11 cellular contexts compared by ENCODE assay signal in the genomic region with DNA sequence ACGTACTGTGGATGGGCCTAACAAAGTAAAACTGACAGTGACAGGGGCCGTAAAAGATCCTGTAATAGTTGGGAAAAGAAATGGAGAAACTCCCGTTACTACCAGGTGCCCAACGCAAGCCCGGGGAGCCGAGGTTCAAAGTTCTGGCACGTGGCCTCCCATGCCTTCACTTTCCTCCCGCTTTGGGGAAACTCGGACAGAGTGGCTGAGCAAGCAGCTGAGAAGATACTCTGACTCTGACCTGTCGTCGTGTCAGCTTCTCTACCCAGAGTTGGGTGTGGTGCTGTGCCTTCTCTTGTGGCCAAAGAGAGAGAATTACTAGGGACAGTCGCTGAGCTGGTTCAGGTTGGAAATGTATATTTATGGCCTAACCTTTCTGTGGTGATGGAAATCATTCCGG. TPM values are rescaled to one million over a fixed set of nuclear protein-coding genes. Genes with fewer than 3 reads are reported as not detected.
DNase-seq lines count a peak whose midpoint lies in the region; ATAC-seq, FAIRE-seq and TF ChIP-seq lines count a peak whose summit lies in the region.
"Had no signal": no experiment of that assay in that cellular context is flagged by ENCODE, and none has a peak within 500 bp of the region (broad histone marks: within the 10 kb centered on the region; RNA-seq: fewer than 3 reads in every experiment).

No MANE protein-coding gene starts in this region.

- H3K27me3 Mint-ChIP-seq in activated naive CD8-positive, alpha-beta T cell treated with anti-CD3 and anti-CD28 coated beads, Interleukin-2, amount 50 U/mL, for 24 hours = peaks cover 49% of the 10 kb centered on the region

- H3K27ac ChIP-seq in HepG2 (ENCODE audit: extremely low read length, insufficient read depth, low read length) (no peak overlapping the region), right lobe of liver (no peak overlapping the region)
- H3K27ac ChIP-seq: gastroesophageal sphincter had no signal

- no peaks in the 10 kb centered on the region for H4K20me1 ChIP-seq in HepG2 (ENCODE audit: insufficient read depth, low read length)

- H3K27me3 ChIP-seq in HepG2 (ENCODE audit: control insufficient read depth in 1 of 2, insufficient read depth in 2 of 2, low read length in 2 of 2) = peaks cover 4 to 38% of the 10 kb centered on the region in 2 experiments
- H3K27me3 ChIP-seq in right lobe of liver = no peaks in the 10 kb centered on the region

- intact Hi-C loops in HepG2 (cut with micrococcal nuclease; ENCODE audit: unreplicated experiment) (no loop called here), right lobe of liver (cut with DNase I) (no loop called here), mucosa of descending colon (cut with DNase I, micrococcal nuclease) (no loop called here), posterior cingulate gyrus (cut with DNase I) (no loop called here)

- no peak overlapping the region for H3K27ac Mint-ChIP-seq in activated naive CD8-positive, alpha-beta T cell treated with anti-CD3 and anti-CD28 coated beads, Interleukin-2, amount 50 U/mL, for 24 hours

- H3K4me1 Mint-ChIP-seq in activated naive CD8-positive, alpha-beta T cell treated with anti-CD3 and anti-CD28 coated beads, Interleukin-2, amount 50 U/mL, for 24 hours = peaks cover 19% of the 10 kb centered on the region

- no peak for TF ChIP-seq EP300 in HepG2 (IDR thresholded peaks at IDR 0.05; ENCODE audit: low read depth in 2 of 2, low read length in 2 of 2)
- no peak for TF ChIP-seq EP300 in HepG2 (CRISPR knock-in tag; IDR thresholded peaks at IDR 0.05; ENCODE audit: borderline replicate concordance)

- DNase-seq in HepG2 (ENCODE audit: low spot score) = peak; percentile 5
- no peak for DNase-seq in right lobe of liver
- no peak for DNase-seq in activated naive CD8-positive, alpha-beta T cell treated with anti-CD3 and anti-CD28 coated beads, Interleukin-2, amount 50 U/mL, for 24 hours
- peak; percentile 65 to 73 (median 73) for DNase-seq in mucosa of descending colon
- DNase-seq in CD1c-positive myeloid dendritic cell (ENCODE audit: extremely low spot score) = no peak
- no peak for DNase-seq in GM19239 (ENCODE audit: insufficient read length, low spot score)
- no peak for DNase-seq in posterior cingulate gyrus
- DNase-seq: Karpas-422 had no signal

- no peaks in the 10 kb centered on the region for H3K36me3 Mint-ChIP-seq in activated naive CD8-positive, alpha-beta T cell treated with anti-CD3 and anti-CD28 coated beads, Interleukin-2, amount 50 U/mL, for 24 hours (ENCODE audit: low read depth)

- no peaks in the 10 kb centered on the region for H3K9me3 Mint-ChIP-seq in activated naive CD8-positive, alpha-beta T cell treated with anti-CD3 and anti-CD28 coated beads, Interleukin-2, amount 50 U/mL, for 24 hours

- no peak for TF ChIP-seq RAD21 in HepG2 (CRISPR knock-in tag; IDR thresholded peaks at IDR 0.05)

- FAIRE-seq in HepG2 (lab: Jason Lieb, UNC) (no peak), GM19239 (lab: Jason Lieb, UNC) (no peak)
- FAIRE-seq: D721Med had no signal

- ATAC-seq in HepG2 (peak; percentile 22; the same call in 2 of the 3 replicates), right lobe of liver (no peak), mucosa of descending colon (peak; percentile 66)
- no peak for ATAC-seq in activated naive CD8-positive, alpha-beta T cell treated with anti-CD3 and anti-CD28 coated beads, Interleukin-2, amount 50 U/mL, for 24 hours
- ATAC-seq in activated CD4-positive, CD25-positive, alpha-beta regulatory T cell treated with anti-CD3 and anti-CD28 coated beads, Interleukin-2, amount 50 U/mL, for 24 hours = no peak
- ATAC-seq: gastroesophageal sphincter had no signal

- peak overlapping the region; percentile 73 for H3K4me3 Mint-ChIP-seq in activated naive CD8-positive, alpha-beta T cell treated with anti-CD3 and anti-CD28 coated beads, Interleukin-2, amount 50 U/mL, for 24 hours

- no peaks in the 10 kb centered on the region for H3K36me3 ChIP-seq in HepG2 (replicated peaks in 1 of 2; ENCODE audit: control insufficient read depth in 1 of 2, insufficient read depth in 2 of 2, low read length in 2 of 2)
- H3K36me3 ChIP-seq in right lobe of liver = no peaks in the 10 kb centered on the region
- no peaks in the 10 kb centered on the region for H3K36me3 ChIP-seq in mucosa of descending colon (ENCODE audit: low read depth)
- H3K36me3 ChIP-seq: gastroesophageal sphincter had no signal

- H3K9ac ChIP-seq in HepG2 (ENCODE audit: insufficient read depth, low read depth, low read length) = no peak overlapping the region

- POLR2A ChIA-PET in HepG2 (lab: Yijun Ruan, JAX) = no interaction called here

- no peaks in the 10 kb centered on the region for H3K9me3 ChIP-seq in HepG2 (ENCODE audit: low read length)
- H3K9me3 ChIP-seq in right lobe of liver = no peaks in the 10 kb centered on the region
- H3K9me3 ChIP-seq in mucosa of descending colon = no peaks in the 10 kb centered on the region
- H3K9me3 ChIP-seq: gastroesophageal sphincter had no signal

- TSS peak; percentile 44 for BruUV-seq in HepG2 (replicated peaks; lab: Mats Ljungman, UMichigan)

- H3K4me3 ChIP-seq in HepG2 (replicated peaks in 1 of 3; ENCODE audit: insufficient read depth in 1 of 3, low read depth in 2 of 3, low read length in 3 of 3) (no peak overlapping the region), right lobe of liver (no peak overlapping the region), mucosa of descending colon (no peak overlapping the region)

- in situ Hi-C loops in HepG2 (cut with HindIII; ENCODE audit: extremely low pct_ligation_motif_present, low pct_unique_long_range_greater_than_20kb) = no loop called here

- peak overlapping the region; percentile 58 for H3K4me2 ChIP-seq in HepG2 (ENCODE audit: low read depth, low read length)

- no peak overlapping the region for H2AFZ ChIP-seq in HepG2 (ENCODE audit: low read length)

- TF ChIP-seq POLR2A in HepG2 (IDR thresholded peaks at IDR 0.05; ENCODE audit: insufficient read depth in 1 of 2, low read depth in 2 of 2, low read length in 2 of 2) (no peak), right lobe of liver (IDR thresholded peaks at IDR 0.05) (no peak)

- CTCF ChIA-PET in HepG2 (lab: Yijun Ruan, JAX; ENCODE audit: low intra/inter-chr PET ratio, low total read pairs) = no interaction called here

- H3K4me1 ChIP-seq in HepG2 (ENCODE audit: insufficient read depth, low read length) (peaks cover 27% of the 10 kb centered on the region), right lobe of liver (peaks cover 0 to 5% (median 0%) of the 10 kb centered on the region in 4 donors), mucosa of descending colon (ENCODE audit: low read depth) (peaks cover 20% of the 10 kb centered on the region)

- TF ChIP-seq CTCF in HepG2 (CRISPR knock-in tag; IDR thresholded peaks at IDR 0.05) = no peak
- TF ChIP-seq CTCF in right lobe of liver (IDR thresholded peaks at IDR 0.05) = no peak
- no peak for TF ChIP-seq CTCF in mucosa of descending colon (IDR thresholded peaks at IDR 0.05)

- H3K79me2 ChIP-seq in HepG2 (ENCODE audit: insufficient read depth, low read length) = no peaks in the 10 kb centered on the region

- 27% methylated on average over 13 of the region's 13 CpGs for WGBS in HepG2 (ENCODE audit: low lambda C conversion rate)
- WGBS in right lobe of liver (ENCODE audit: insufficient coverage, low coverage, low lambda C conversion rate, missing lambda C conversion rate) = 43% methylated on average over 6 of the region's 13 CpGs

RNA-seq across cellular contexts. Expression of a gene that starts 1.7 kb away (rescaled TPM):
- total RNA-seq in HepG2 (2016; rRNA removed; fragmentation: Illumina TruSeq; extraction: Trizol) (2.9 and 4.4 TPM in 2 replicates), right lobe of liver (1 to 10 TPM in 1 of 6 experiments, under 1 TPM in 5; 0.12 to 2.0 (median 0.38) TPM), mucosa of descending colon (100 to 1,000 TPM in 1 of 3 donors, 10 to 100 TPM in 2; 62.9 to 134 (median 94.9) TPM)
- total RNA-seq in HepG2 (2016; cell fraction: cytosol; rRNA removed; fragmentation: Illumina TruSeq; extraction: Trizol; ENCODE audit: low read depth) = 0.71 TPM in 2 replicates
- 1.5 and 4.8 TPM in 2 replicates for total RNA-seq in HepG2 (2016; cell fraction: insoluble cytoplasmic fraction; rRNA removed; fragmentation: Illumina TruSeq; extraction: Trizol)
- total RNA-seq in HepG2 (2016; cell fraction: membrane; rRNA removed; fragmentation: Illumina TruSeq; extraction: Trizol) = 1.5 and 1.9 TPM in 2 replicates
- total RNA-seq in HepG2 (2016; cell fraction: nucleus; rRNA removed; fragmentation: Illumina TruSeq; extraction: Trizol) = 2.9 and 4.5 TPM in 2 replicates
- polyA plus RNA-seq in HepG2 (2011; rRNA removed) = 3.2 and 3.3 TPM in 2 replicates
- polyA plus RNA-seq in HepG2 (2011; cell fraction: cytosol; rRNA removed) = 1.4 and 1.6 TPM in 2 replicates
- polyA plus RNA-seq in HepG2 (2011; cell fraction: nucleus; rRNA removed) = 3.7 and 4.2 TPM in 2 replicates
- 1.1 and 1.3 TPM in 2 replicates for polyA plus RNA-seq in HepG2 (2012)
- polyA plus RNA-seq in HepG2 (2016; cell fraction: cytosol; fragmentation: Illumina TruSeq; extraction: Trizol; ENCODE audit: low read depth) = 0.20 and 0.24 TPM in 2 replicates
- polyA plus RNA-seq in HepG2 (2016; cell fraction: insoluble cytoplasmic fraction; fragmentation: Illumina TruSeq; extraction: Trizol; ENCODE audit: low read depth) = 2.4 and 3.2 TPM in 2 replicates
- 1.0 and 1.1 TPM in 2 replicates for polyA plus RNA-seq in HepG2 (2016; cell fraction: membrane; fragmentation: Illumina TruSeq; extraction: Trizol; ENCODE audit: low read depth)
- polyA plus RNA-seq in HepG2 (2016; cell fraction: nucleus; fragmentation: Illumina TruSeq; extraction: Trizol; ENCODE audit: insufficient read depth, low read depth) = 10.8 TPM in 2 replicates
- polyA minus RNA-seq in HepG2 (2011; rRNA and poly(A)+ RNA removed; ENCODE audit: low replicate concordance) = 2.2 TPM in 1 of 2 replicates, not detected in the other
- polyA minus RNA-seq in HepG2 (2011; cell fraction: cytosol; rRNA and poly(A)+ RNA removed) = 0.53 and 0.99 TPM in 2 replicates
- polyA minus RNA-seq in HepG2 (2011; cell fraction: nucleus; rRNA and poly(A)+ RNA removed) = 1.2 and 2.9 TPM in 2 replicates

RNA-seq across cellular contexts. Expression of a gene that starts 60.0 kb away (rescaled TPM):
- total RNA-seq in HepG2 (2016; rRNA removed; fragmentation: Illumina TruSeq; extraction: Trizol) = 16.4 and 21.3 TPM in 2 replicates
- total RNA-seq in HepG2 (2016; cell fraction: cytosol; rRNA removed; fragmentation: Illumina TruSeq; extraction: Trizol; ENCODE audit: low read depth) = 20.6 TPM in 2 replicates
- 17.1 and 22.0 TPM in 2 replicates for total RNA-seq in HepG2 (2016; cell fraction: insoluble cytoplasmic fraction; rRNA removed; fragmentation: Illumina TruSeq; extraction: Trizol)
- 6.1 and 7.1 TPM in 2 replicates for total RNA-seq in HepG2 (2016; cell fraction: membrane; rRNA removed; fragmentation: Illumina TruSeq; extraction: Trizol)
- 15.5 and 18.4 TPM in 2 replicates for total RNA-seq in HepG2 (2016; cell fraction: nucleus; rRNA removed; fragmentation: Illumina TruSeq; extraction: Trizol)
- 4.3 and 6.4 TPM in 2 replicates for polyA plus RNA-seq in HepG2 (2011; rRNA removed)
- 2.5 and 2.8 TPM in 2 replicates for polyA plus RNA-seq in HepG2 (2011; cell fraction: cytosol; rRNA removed)
- polyA plus RNA-seq in HepG2 (2011; cell fraction: nucleus; rRNA removed) = 5.0 and 5.3 TPM in 2 replicates
- polyA plus RNA-seq in HepG2 (2012) = 4.3 and 7.4 TPM in 2 replicates
- polyA plus RNA-seq in HepG2 (2016; cell fraction: cytosol; fragmentation: Illumina TruSeq; extraction: Trizol; ENCODE audit: low read depth) = 0.87 and 1.6 TPM in 2 replicates
- 17.3 and 17.7 TPM in 2 replicates for polyA plus RNA-seq in HepG2 (2016; cell fraction: insoluble cytoplasmic fraction; fragmentation: Illumina TruSeq; extraction: Trizol; ENCODE audit: low read depth)
- polyA plus RNA-seq in HepG2 (2016; cell fraction: membrane; fragmentation: Illumina TruSeq; extraction: Trizol; ENCODE audit: low read depth) = 2.8 and 3.1 TPM in 2 replicates
- polyA plus RNA-seq in HepG2 (2016; cell fraction: nucleus; fragmentation: Illumina TruSeq; extraction: Trizol; ENCODE audit: insufficient read depth, low read depth) = 21.1 TPM in 2 replicates
- polyA minus RNA-seq in HepG2 (2011; rRNA and poly(A)+ RNA removed; ENCODE audit: low replicate concordance) = 6.3 and 28.2 TPM in 2 replicates
- 3.7 and 4.2 TPM in 2 replicates for polyA minus RNA-seq in HepG2 (2011; cell fraction: cytosol; rRNA and poly(A)+ RNA removed)
- polyA minus RNA-seq in HepG2 (2011; cell fraction: nucleus; rRNA and poly(A)+ RNA removed) = 10.6 and 11.7 TPM in 2 replicates
- 1 to 10 TPM; 1.9 to 3.8 (median 2.1) TPM for total RNA-seq in right lobe of liver
- 1 to 10 TPM; 8.2 to 8.5 (median 8.4) TPM for total RNA-seq in mucosa of descending colon

Comparison
In these comparisons a context has a peak if more than half of its experiments do, and no peak if none do; other contexts are left out.
1. ATAC-seq: peak in HepG2 (single experiment) and mucosa of descending colon (single experiment); none in right lobe of liver (0 of 4), activated naive CD8-positive, alpha-beta T cell treated with anti-CD3 and anti-CD28 coated beads, Interleukin-2, amount 50 U/mL, for 24 hours (single experiment) and activated CD4-positive, CD25-positive, alpha-beta regulatory T cell treated with anti-CD3 and anti-CD28 coated beads, Interleukin-2, amount 50 U/mL, for 24 hours (0 of 2).
2. DNase-seq: peak in HepG2 (single experiment) and mucosa of descending colon (3 of 3); none in right lobe of liver (0 of 3), activated naive CD8-positive, alpha-beta T cell treated with anti-CD3 and anti-CD28 coated beads, Interleukin-2, amount 50 U/mL, for 24 hours (single experiment), CD1c-positive myeloid dendritic cell (single experiment), GM19239 (single experiment) and posterior cingulate gyrus (0 of 10).
3. RNA of a gene that starts 1.7 kb away (total RNA-seq): 62.9 to 134 TPM in mucosa of descending colon; 0.71 to 4.8 TPM in HepG2 and 0.12 to 2.0 TPM in right lobe of liver; every median in the first group is over 10 times any median in the second.